9 cellular contexts compared by ENCODE assay signal in the genomic region with DNA sequence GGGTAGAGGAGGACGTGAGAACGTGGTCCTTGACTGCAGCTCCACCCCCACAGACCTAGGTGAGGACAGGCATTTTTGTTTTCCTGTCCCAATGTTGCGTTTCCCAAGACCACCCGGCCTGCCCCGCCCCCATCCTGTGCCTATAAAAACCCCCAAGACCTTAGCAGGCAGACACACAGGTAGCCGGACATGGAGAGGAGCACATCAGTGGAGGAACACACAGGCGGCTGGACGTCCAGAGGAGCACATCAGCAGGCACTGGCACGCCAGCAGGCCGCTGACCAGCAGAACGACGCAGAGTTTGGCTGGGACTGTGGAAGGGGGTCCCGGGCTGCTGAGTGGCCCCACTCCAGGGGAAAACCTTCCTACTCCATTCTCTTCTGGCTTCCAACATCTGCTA. TPM values are rescaled to one million over a fixed set of nuclear protein-coding genes. Genes with fewer than 3 reads are reported as not detected.
DNase-seq lines count a peak whose midpoint lies in the region; ATAC-seq, FAIRE-seq and TF ChIP-seq lines count a peak whose summit lies in the region.
"Had no signal": no experiment of that assay in that cellular context is flagged by ENCODE, and none has a peak within 500 bp of the region (broad histone marks: within the 10 kb centered on the region; RNA-seq: fewer than 3 reads in every experiment).

No MANE protein-coding gene starts in this region.

- H3K9ac ChIP-seq in kidney (ENCODE audit: low read length in 2 of 2): no peak overlapping the region
- H3K9ac ChIP-seq in subcutaneous abdominal adipose tissue (ENCODE audit: low read length in 5 of 5): peak overlapping the region in 2 of 5 donors; percentile 30 to 52

- H3K27me3 Mint-ChIP-seq in activated T-cell treated with anti-CD3 and anti-CD28 coated beads, Interleukin-2, amount 50 U/mL, for 24 hours: peaks cover 6% of the 10 kb centered on the region
- peaks cover 10% of the 10 kb centered on the region for H3K27me3 Mint-ChIP-seq in activated T-helper 17 cell treated with anti-CD3 and anti-CD28 coated beads, Interleukin-2, amount 50 U/mL, for 72 hours

- FAIRE-seq in kidney (lab: Jason Lieb, UNC): no peak
- FAIRE-seq in GM12891 (lab: Jason Lieb, UNC): no peak

- peak overlapping the region; percentile 60 for H3K4me3 ChIP-seq in kidney (ENCODE audit: low read length in 2 of 2)
- peak overlapping the region; percentile 44 to 69 (median 56) for H3K4me3 ChIP-seq in subcutaneous abdominal adipose tissue (ENCODE audit: low read depth in 1 of 5, low read length in 5 of 5)

- no peaks in the 10 kb centered on the region for H3K36me3 Mint-ChIP-seq in activated T-cell treated with anti-CD3 and anti-CD28 coated beads, Interleukin-2, amount 50 U/mL, for 24 hours (ENCODE audit: low read depth)
- no peaks in the 10 kb centered on the region for H3K36me3 Mint-ChIP-seq in activated T-helper 17 cell treated with anti-CD3 and anti-CD28 coated beads, Interleukin-2, amount 50 U/mL, for 72 hours (ENCODE audit: low read depth)

- intact Hi-C loops in kidney (cut with DNase I): no loop called here

- no peak for TF ChIP-seq POLR2A in GM12891 (IDR thresholded peaks at IDR 0.05; ENCODE audit: low read depth, low read length)

- peaks cover 0 to 4% (median 0%) of the 10 kb centered on the region in 5 donors for H3K27me3 ChIP-seq in subcutaneous abdominal adipose tissue (ENCODE audit: control insufficient read depth in 5 of 5, insufficient read depth in 4 of 5, low read length in 5 of 5)
- H3K27me3 ChIP-seq: thyroid gland had no signal

- H3K36me3 ChIP-seq in kidney (ENCODE audit: control insufficient read depth in 1 of 2, insufficient read depth in 2 of 2, low read length in 2 of 2) (no peaks in the 10 kb centered on the region), subcutaneous abdominal adipose tissue (ENCODE audit: control insufficient read depth in 5 of 5, insufficient read depth in 5 of 5, low read length in 5 of 5) (no peaks in the 10 kb centered on the region)
- H3K36me3 ChIP-seq: thyroid gland had no signal

- H3K4me1 ChIP-seq in kidney (ENCODE audit: control insufficient read depth in 1 of 2, insufficient read depth in 1 of 2, low read depth in 1 of 2, low read length in 2 of 2) (no peaks in the 10 kb centered on the region), subcutaneous abdominal adipose tissue (ENCODE audit: control insufficient read depth in 5 of 5, insufficient read depth in 5 of 5, low read length in 5 of 5) (peaks cover 3 to 12% (median 10%) of the 10 kb centered on the region in 5 donors)

- peak; percentile 8 for ATAC-seq in activated T-helper 17 cell treated with anti-CD3 and anti-CD28 coated beads, Interleukin-2, amount 50 U/mL, for 72 hours (replicated peaks)

- DNase-seq in activated T-cell treated with anti-CD3 and anti-CD28 coated beads, Interleukin-2, amount 50 U/mL, for 24 hours: peak; percentile 39
- DNase-seq in activated T-cell treated with anti-CD3 and anti-CD28 coated beads for 4 hours (no peak), kidney (peak; percentile 73), hypothalamus (lab: John Stamatoyannopoulos, UW) (no peak), GM12891 (ENCODE audit: insufficient read length, low spot score) (no peak), inferior parietal cortex (ENCODE audit: extremely low spot score) (no peak)

- H3K27ac Mint-ChIP-seq in activated T-cell treated with anti-CD3 and anti-CD28 coated beads, Interleukin-2, amount 50 U/mL, for 24 hours: no peak overlapping the region
- H3K27ac Mint-ChIP-seq in activated T-helper 17 cell treated with anti-CD3 and anti-CD28 coated beads, Interleukin-2, amount 50 U/mL, for 72 hours: no peak overlapping the region

- H3K9me3 ChIP-seq in kidney (ENCODE audit: control insufficient read depth in 1 of 2, low read length in 2 of 2) (no peaks in the 10 kb centered on the region), subcutaneous abdominal adipose tissue (ENCODE audit: control insufficient read depth in 5 of 5, low read length in 5 of 5) (no peaks in the 10 kb centered on the region)
- H3K9me3 ChIP-seq: thyroid gland had no signal

- H3K4me3 Mint-ChIP-seq in activated T-cell treated with anti-CD3 and anti-CD28 coated beads, Interleukin-2, amount 50 U/mL, for 24 hours: peak overlapping the region; percentile 70
- peak overlapping the region; percentile 82 for H3K4me3 Mint-ChIP-seq in activated T-helper 17 cell treated with anti-CD3 and anti-CD28 coated beads, Interleukin-2, amount 50 U/mL, for 72 hours

- H3K27ac ChIP-seq in kidney (ENCODE audit: low read depth in 2 of 2, low read length in 2 of 2): no peak overlapping the region
- no peak overlapping the region for H3K27ac ChIP-seq in subcutaneous abdominal adipose tissue (ENCODE audit: low read depth, low read length)
- H3K27ac ChIP-seq: thyroid gland had no signal

- no peaks in the 10 kb centered on the region for H3K9me3 Mint-ChIP-seq in activated T-cell treated with anti-CD3 and anti-CD28 coated beads, Interleukin-2, amount 50 U/mL, for 24 hours
- no peaks in the 10 kb centered on the region for H3K9me3 Mint-ChIP-seq in activated T-helper 17 cell treated with anti-CD3 and anti-CD28 coated beads, Interleukin-2, amount 50 U/mL, for 72 hours

- H3K4me1 Mint-ChIP-seq in activated T-cell treated with anti-CD3 and anti-CD28 coated beads, Interleukin-2, amount 50 U/mL, for 24 hours (ENCODE audit: low read depth): peaks cover 17% of the 10 kb centered on the region
- H3K4me1 Mint-ChIP-seq in activated T-helper 17 cell treated with anti-CD3 and anti-CD28 coated beads, Interleukin-2, amount 50 U/mL, for 72 hours: peaks cover 9% of the 10 kb centered on the region

- TF ChIP-seq CTCF in kidney (IDR thresholded peaks at IDR 0.05; ENCODE audit: borderline replicate concordance, extremely low read depth, insufficient read depth): no peak

TF ChIP-seq in GM12891, 5 proteins besides CTCF, POLR2A, EP300 and RAD21:
- TF ChIP-seq PAX5 (IDR thresholded peaks at IDR 0.05; ENCODE audit: insufficient read depth, low read length, severe bottlenecking): no peak
- TF ChIP-seq SPI1 (IDR thresholded peaks at IDR 0.05; ENCODE audit: low read depth, low read length): no peak
- TF ChIP-seq POU2F2 (IDR thresholded peaks at IDR 0.05; ENCODE audit: low read depth, low read length): no peak
- TF ChIP-seq POLR2AphosphoS5 (IDR thresholded peaks at IDR 0.05; ENCODE audit: low read depth, low read length): no peak
- no peak for TF ChIP-seq TAF1 (IDR thresholded peaks at IDR 0.05; ENCODE audit: low read depth, low read length)

RNA-seq across cellular contexts. Expression of a gene that starts 12.7 kb away (rescaled TPM):
- 10 to 100 TPM; 26.3 to 82.1 TPM for total RNA-seq in activated T-helper 17 cell treated with anti-CD3 and anti-CD28 coated beads, Interleukin-2, amount 50 U/mL, for 72 hours
- total RNA-seq in kidney: 51.5 TPM
- polyA plus RNA-seq in kidney (ENCODE audit: insufficient read depth, low read depth, low replicate concordance): 205 TPM
- polyA plus RNA-seq in GM12891 (2012; ENCODE audit: low read depth, missing spikeins): 39.2 TPM

RNA-seq across cellular contexts. Expression of a gene that starts 30.2 kb away (rescaled TPM):
- total RNA-seq in activated T-helper 17 cell treated with anti-CD3 and anti-CD28 coated beads, Interleukin-2, amount 50 U/mL, for 72 hours: 1 to 10 TPM; 4.8 to 5.2 TPM
- total RNA-seq in kidney: 69.2 TPM
- 88.3 TPM for polyA plus RNA-seq in kidney (ENCODE audit: insufficient read depth, low read depth, low replicate concordance)
- polyA plus RNA-seq in GM12891 (2012; ENCODE audit: low read depth, missing spikeins): 36.4 TPM

RNA-seq across cellular contexts. Expression of a gene that starts 37.4 kb away (rescaled TPM):
- 10 to 100 TPM; 56.6 to 57.1 TPM for total RNA-seq in activated T-helper 17 cell treated with anti-CD3 and anti-CD28 coated beads, Interleukin-2, amount 50 U/mL, for 72 hours
- 68.1 TPM for total RNA-seq in kidney
- polyA plus RNA-seq in kidney (ENCODE audit: insufficient read depth, low read depth, low replicate concordance): 73.7 TPM
- 34.0 TPM for polyA plus RNA-seq in GM12891 (2012; ENCODE audit: low read depth, missing spikeins)

RNA-seq across cellular contexts. Expression of a gene that starts 47.0 kb away (rescaled TPM):
- 10 to 100 TPM; 70.0 to 94.8 TPM for total RNA-seq in activated T-helper 17 cell treated with anti-CD3 and anti-CD28 coated beads, Interleukin-2, amount 50 U/mL, for 72 hours
- 71.3 TPM for total RNA-seq in kidney
- 133 TPM for polyA plus RNA-seq in kidney (ENCODE audit: insufficient read depth, low read depth, low replicate concordance)
- polyA plus RNA-seq in GM12891 (2012; ENCODE audit: low read depth, missing spikeins): 55.5 TPM

RNA-seq across cellular contexts. Expression of a gene that starts 59.7 kb away (rescaled TPM):
- total RNA-seq in activated T-helper 17 cell treated with anti-CD3 and anti-CD28 coated beads, Interleukin-2, amount 50 U/mL, for 72 hours: 10 to 100 TPM; 60.7 to 93.9 TPM
- 40.4 TPM for total RNA-seq in kidney
- 57.7 TPM for polyA plus RNA-seq in kidney (ENCODE audit: insufficient read depth, low read depth, low replicate concordance)
- 53.5 TPM for polyA plus RNA-seq in GM12891 (2012; ENCODE audit: low read depth, missing spikeins)

Comparison
In these comparisons a context has a peak if more than half of its experiments do, and no peak if none do; other contexts are left out.
1. DNase-seq: peak in activated T-cell treated with anti-CD3 and anti-CD28 coated beads, Interleukin-2, amount 50 U/mL, for 24 hours (single experiment) and kidney (single experiment); none in activated T-cell treated with anti-CD3 and anti-CD28 coated beads for 4 hours (single experiment), hypothalamus (0 of 51), GM12891 (single experiment) and inferior parietal cortex (single experiment).
2. RNA of a gene that starts 30.2 kb away (total RNA-seq): 69.2 TPM in kidney (single experiment); 4.8 to 5.2 TPM in activated T-helper 17 cell treated with anti-CD3 and anti-CD28 coated beads, Interleukin-2, amount 50 U/mL, for 72 hours; every median in the first group is over 10 times any median in the second.